In genomic region chr12:79769189-79769859, GRCh38 we compare ENCODE assay signal across 26 cellular contexts.
"Had no signal": no experiment of that assay in that cellular context is flagged by ENCODE, and none has a peak within 500 bp of the region (broad histone marks: within the 10 kb centered on the region; RNA-seq: fewer than 3 reads in every experiment).

No MANE protein-coding gene starts in this region.

- FAIRE-seq: bronchial epithelial cell, colon, small intestine had no signal

- H3K4me1 ChIP-seq: thyroid gland had no signal

- H3K9me3 ChIP-seq: thyroid gland, upper lobe of left lung had no signal

- ATAC-seq: activated naive CD4-positive, alpha-beta T cell treated with anti-CD3 and anti-CD28 coated beads, Interleukin-2, amount 50 U/mL, for 72 hours; activated T-cell treated with anti-CD3 and anti-CD28 coated beads, Interleukin-2, amount 50 U/mL, for 72 hours; left lobe of liver; sciatic nerve; stimulated activated memory B cell treated with anti-CD40 and anti-IgM and Interleukin-4, amounts not matched to agents 10 μg/mL and 1 μg/mL and 100 μg/mL, for 72 hours; stimulated activated naive CD8-positive, alpha-beta T cell treated with anti-CD3 and anti-CD28 coated beads, Interleukin-15, amount 100 ng/mL, for 72 hours; T-cell had no signal

- H3K36me3 ChIP-seq: thyroid gland had no signal

- H3K27me3 ChIP-seq: thyroid gland, upper lobe of left lung had no signal

- DNase-seq: activated CD4-positive, alpha-beta T cell treated with anti-CD3 and anti-CD28 coated beads for 4 hours; activated CD4-positive, alpha-beta T cell treated with anti-CD3 and anti-CD28 coated beads, Interleukin-2, amount 50 U/mL, for 4 hours; activated CD4-positive, CD25-positive, alpha-beta regulatory T cell; activated naive CD4-positive, alpha-beta T cell; activated T-cell treated with anti-CD3 and anti-CD28 coated beads for 4 hours; activated T-cell treated with anti-CD3 and anti-CD28 coated beads, Interleukin-2, amount 50 U/mL, for 72 hours; anterior cingulate cortex; dermis blood vessel endothelial cell; effector CD4-positive, alpha-beta T cell; head of caudate nucleus; mesendoderm; small intestine; stimulated activated CD4-positive, alpha-beta T cell treated with anti-CD3 and anti-CD28 coated beads, Interleukin-4, amount 100 ng/mL, for 4 hours; stimulated activated CD8-positive, alpha-beta memory T cell treated with anti-CD3 and anti-CD28 coated beads, Interleukin-4, amount 100 ng/mL, for 48 hours; stimulated activated naive CD8-positive, alpha-beta T cell treated with anti-CD3 and anti-CD28 coated beads, Interleukin-15, amount 100 ng/mL, for 72 hours; T-cell; thyroid gland; upper lobe of left lung had no signal

- H3K4me3 ChIP-seq: lung, thyroid gland, upper lobe of left lung had no signal

- H3K27ac ChIP-seq: epithelial cell of prostate, thyroid gland, upper lobe of left lung had no signal
